Comparison of ENCODE assay signal across 10 cellular contexts in the genomic region with DNA sequence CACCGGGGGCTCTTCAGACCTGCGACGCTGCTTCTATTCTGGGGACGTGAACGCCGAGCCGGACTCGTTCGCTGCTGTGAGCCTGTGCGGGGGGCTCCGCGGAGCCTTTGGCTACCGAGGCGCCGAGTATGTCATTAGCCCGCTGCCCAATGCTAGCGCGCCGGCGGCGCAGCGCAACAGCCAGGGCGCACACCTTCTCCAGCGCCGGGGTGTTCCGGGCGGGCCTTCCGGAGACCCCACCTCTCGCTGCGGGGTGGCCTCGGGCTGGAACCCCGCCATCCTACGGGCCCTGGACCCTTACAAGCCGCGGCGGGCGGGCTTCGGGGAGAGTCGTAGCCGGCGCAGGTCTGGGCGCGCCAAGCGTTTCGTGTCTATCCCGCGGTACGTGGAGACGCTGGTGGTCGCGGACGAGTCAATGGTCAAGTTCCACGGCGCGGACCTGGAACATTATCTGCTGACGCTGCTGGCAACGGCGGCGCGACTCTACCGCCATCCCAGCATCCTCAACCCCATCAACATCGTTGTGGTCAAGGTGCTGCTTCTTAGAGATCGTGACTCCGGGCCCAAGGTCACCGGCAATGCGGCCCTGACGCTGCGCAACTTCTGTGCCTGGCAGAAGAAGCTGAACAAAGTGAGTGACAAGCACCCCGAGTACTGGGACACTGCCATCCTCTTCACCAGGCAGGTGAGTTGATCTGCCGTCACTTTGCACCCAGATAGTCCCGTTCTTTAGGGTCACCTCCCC. TPM values are rescaled to one million over a fixed set of nuclear protein-coding genes. Genes with fewer than 3 reads are reported as not detected.
DNase-seq lines count a peak whose midpoint lies in the region; ATAC-seq and TF ChIP-seq lines count a peak whose summit lies in the region.
"Had no signal": no experiment of that assay in that cellular context is flagged by ENCODE, and none has a peak within 500 bp of the region (broad histone marks: within the 10 kb centered on the region; RNA-seq: fewer than 3 reads in every experiment).

No MANE protein-coding gene starts in this region.

- peak overlapping the region; percentile 17 for H3K9ac ChIP-seq in muscle layer of colon (ENCODE audit: low read length)

- ATAC-seq in GM18909 (IDR thresholded peaks at IDR 0.05; ENCODE audit: poor library complexity, unreplicated experiment): no peak

- no peak for TF ChIP-seq CTCF in vagina (IDR thresholded peaks at IDR 0.05)

- peaks cover 0 to 9% of the 10 kb centered on the region in 2 donors for H3K27me3 ChIP-seq in muscle layer of colon (ENCODE audit: control insufficient read depth in 1 of 2, insufficient read depth in 2 of 2, low read length in 2 of 2)
- no peaks in the 10 kb centered on the region for H3K27me3 ChIP-seq in vagina

- H3K36me3 ChIP-seq in muscle layer of colon (ENCODE audit: insufficient read depth, low read length) (no peaks in the 10 kb centered on the region), vagina (no peaks in the 10 kb centered on the region)

- peak overlapping the region; percentile 30 for H3K4me3 Mint-ChIP-seq in activated naive CD4-positive, alpha-beta T cell treated with anti-CD3 and anti-CD28 coated beads, Interleukin-2, amount 50 U/mL, for 24 hours

- peaks cover 4% of the 10 kb centered on the region for H3K4me1 Mint-ChIP-seq in activated naive CD4-positive, alpha-beta T cell treated with anti-CD3 and anti-CD28 coated beads, Interleukin-2, amount 50 U/mL, for 24 hours

- no peaks in the 10 kb centered on the region for H3K36me3 Mint-ChIP-seq in activated naive CD4-positive, alpha-beta T cell treated with anti-CD3 and anti-CD28 coated beads, Interleukin-2, amount 50 U/mL, for 24 hours

- no peak overlapping the region for H3K27ac Mint-ChIP-seq in activated naive CD4-positive, alpha-beta T cell treated with anti-CD3 and anti-CD28 coated beads, Interleukin-2, amount 50 U/mL, for 24 hours

- H3K9me3 ChIP-seq in muscle layer of colon (ENCODE audit: low read length) (no peaks in the 10 kb centered on the region), vagina (no peaks in the 10 kb centered on the region)

- peak overlapping the region; percentile 6 for H3K27ac ChIP-seq in muscle layer of colon (ENCODE audit: low read depth, low read length)
- H3K27ac ChIP-seq in vagina: peak overlapping the region; percentile 68
- H3K27ac ChIP-seq: HL-60 had no signal

- intact Hi-C loops in vagina (cut with DNase I): loop anchor here (10.0 kb wide), 1 partner anchor 225 kb away; no protein-coding TSS in a partner anchor

- H3K9me3 Mint-ChIP-seq in activated naive CD4-positive, alpha-beta T cell treated with anti-CD3 and anti-CD28 coated beads, Interleukin-2, amount 50 U/mL, for 24 hours: no peaks in the 10 kb centered on the region

- no peak for TF ChIP-seq POLR2A in vagina (IDR thresholded peaks at IDR 0.05)

- H3K4me3 ChIP-seq in muscle layer of colon (ENCODE audit: low read depth in 1 of 2, low read length in 2 of 2): peak overlapping the region; percentile 71 to 83
- peak overlapping the region; percentile 54 to 74 for H3K4me3 ChIP-seq in vagina

- H3K4me1 ChIP-seq in muscle layer of colon (ENCODE audit: insufficient read depth, low read length): peaks cover 12% of the 10 kb centered on the region
- H3K4me1 ChIP-seq in vagina: peaks cover 38% of the 10 kb centered on the region

- peaks cover 17% of the 10 kb centered on the region for H3K27me3 Mint-ChIP-seq in activated naive CD4-positive, alpha-beta T cell treated with anti-CD3 and anti-CD28 coated beads, Interleukin-2, amount 50 U/mL, for 24 hours

- DNase-seq in activated naive CD4-positive, alpha-beta T cell treated with anti-CD3 and anti-CD28 coated beads, Interleukin-2, amount 50 U/mL, for 16 hours: no peak
- peak; percentile 68 for DNase-seq in ecto neural progenitor cell (ENCODE audit: low spot score)
- DNase-seq in vagina (ENCODE audit: extremely low spot score in 2 of 2): no peak
- no peak for DNase-seq in NCI-H2196 (lab: John Stamatoyannopoulos, UW; ENCODE audit: unreplicated experiment)
- DNase-seq in inferior parietal cortex (ENCODE audit: extremely low spot score): no peak

RNA-seq across cellular contexts. Expression of gene ADAMTS15, which starts 1.0 kb away (rescaled TPM):
- total RNA-seq in vagina: 12.0 TPM
- total RNA-seq: activated CD8-positive, alpha-beta memory T cell treated with anti-CD3 and anti-CD28 coated beads for 36 hours had no signal

RNA-seq across cellular contexts. Expression of gene ADAMTS8, which starts 21.0 kb away (rescaled TPM):
- total RNA-seq in vagina: 1.5 TPM
- total RNA-seq: activated CD8-positive, alpha-beta memory T cell treated with anti-CD3 and anti-CD28 coated beads for 36 hours had no signal
